Comparison of ENCODE assay signal across 12 cellular contexts in the genomic region with DNA sequence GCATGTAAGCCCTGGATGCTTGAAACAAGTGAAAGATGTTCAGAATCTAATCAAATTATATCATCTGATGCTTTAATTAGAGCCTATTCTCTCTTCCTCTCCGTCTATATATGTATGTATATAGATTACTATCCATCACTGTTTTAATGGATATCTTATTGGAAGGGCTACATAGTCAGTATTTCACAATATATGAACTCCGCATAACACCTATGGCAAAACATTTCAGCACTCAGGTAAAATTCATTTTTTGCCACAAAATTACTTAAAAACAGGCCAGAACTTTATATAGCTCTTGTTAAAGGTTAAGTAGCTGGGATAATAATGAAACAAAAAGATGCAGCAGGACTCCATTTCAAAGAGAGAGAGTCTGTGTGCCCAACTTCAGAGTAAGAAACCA. TPM values are rescaled to one million over a fixed set of nuclear protein-coding genes. Genes with fewer than 3 reads are reported as not detected.
DNase-seq lines count a peak whose midpoint lies in the region; ATAC-seq, FAIRE-seq and TF ChIP-seq lines count a peak whose summit lies in the region.
"Had no signal": no experiment of that assay in that cellular context is flagged by ENCODE, and none has a peak within 500 bp of the region (broad histone marks: within the 10 kb centered on the region; RNA-seq: fewer than 3 reads in every experiment).

No MANE protein-coding gene starts in this region.

- TF ChIP-seq CTCF in dorsolateral prefrontal cortex (IDR thresholded peaks at IDR 0.05 in 54 of 56, conservative IDR thresholded peaks at IDR 0.05 in 2 of 56; ENCODE audit: low read depth in 1 of 56, partially characterized antibody in 56 of 56) (no peak), sigmoid colon (IDR thresholded peaks at IDR 0.05) (no peak)

- no peaks in the 10 kb centered on the region for H3K9me3 ChIP-seq in CD8-positive, alpha-beta memory T cell (ENCODE audit: low read length)
- no peaks in the 10 kb centered on the region for H3K9me3 ChIP-seq in sigmoid colon
- H3K9me3 ChIP-seq: SK-N-SH, tibial nerve had no signal

- no peak for ATAC-seq in SK-N-SH treated with all-trans-retinoic acid at 6 μM for 48 hours

- H3K4me1 ChIP-seq in CD8-positive, alpha-beta memory T cell (ENCODE audit: insufficient read depth, low read length) = peaks cover 25% of the 10 kb centered on the region
- peaks cover 0 to 39% (median 33%) of the 10 kb centered on the region in 4 donors for H3K4me1 ChIP-seq in sigmoid colon

- WGBS in sigmoid colon, 2 donors = 95 to 97% methylated on average over 2 of the region's 2 CpGs

- H3K27ac ChIP-seq in CD8-positive, alpha-beta memory T cell (ENCODE audit: low read depth, low read length) = no peak overlapping the region
- H3K27ac ChIP-seq in dorsolateral prefrontal cortex = peak overlapping the region in 22 of 59 donors; percentile 91 to 99 (median 98)
- peak overlapping the region; percentile 97 to 98 (median 98) for H3K27ac ChIP-seq in sigmoid colon

- TF ChIP-seq POLR2A in sigmoid colon (IDR thresholded peaks at IDR 0.05) (no peak), H54 (IDR thresholded peaks at IDR 0.05; ENCODE audit: low read depth, low read length) (no peak)

- intact Hi-C loops in dorsolateral prefrontal cortex (cut with DNase I) = no loop called here
- intact Hi-C loops in sigmoid colon (cut with DNase I) = no loop called here

- peaks cover 0 to 3% of the 10 kb centered on the region in 2 donors for H3K27me3 Mint-ChIP-seq in CD8-positive, alpha-beta memory T cell
- no peaks in the 10 kb centered on the region for H3K27me3 Mint-ChIP-seq in IgD-negative memory B cell
- H3K27me3 Mint-ChIP-seq: central memory CD8-positive, alpha-beta T cell had no signal

- no peak for DNase-seq in CD8-positive, alpha-beta memory T cell
- DNase-seq in dorsolateral prefrontal cortex = no peak
- no peak for DNase-seq in sigmoid colon
- no peak for DNase-seq in H54 (ENCODE audit: insufficient read length, low spot score)
- no peak for DNase-seq in NOMO-1 treated with dmso at 0.1 percent for 144 hours (lab: John Stamatoyannopoulos, UW; ENCODE audit: unreplicated experiment)
- DNase-seq: GOT3, SK-N-SH had no signal

- peaks cover 0 to 23% (median 11%) of the 10 kb centered on the region in 3 donors for H3K36me3 Mint-ChIP-seq in CD8-positive, alpha-beta memory T cell
- peaks cover 2% of the 10 kb centered on the region for H3K36me3 Mint-ChIP-seq in IgD-negative memory B cell

- peaks cover 27 to 35% (median 31%) of the 10 kb centered on the region in 3 donors for H3K4me1 Mint-ChIP-seq in CD8-positive, alpha-beta memory T cell
- H3K4me1 Mint-ChIP-seq in IgD-negative memory B cell = peaks cover 17 to 27% (median 27%) of the 10 kb centered on the region in 3 donors

- CTCF ChIA-PET in CD8-positive, alpha-beta memory T cell (lab: Charles Lee) = interaction anchor here (0.7 kb wide), 1 partner anchor 72 kb away, joined by 3 read pairs; no protein-coding TSS in a partner anchor

- no peaks in the 10 kb centered on the region for H3K27me3 ChIP-seq in CD8-positive, alpha-beta memory T cell (ENCODE audit: insufficient read depth, low read length, poor library complexity, severe bottlenecking)
- H3K27me3 ChIP-seq in dorsolateral prefrontal cortex (no peaks in the 10 kb centered on the region), sigmoid colon (no peaks in the 10 kb centered on the region)
- H3K27me3 ChIP-seq: tibial nerve had no signal

- no peak overlapping the region for H3K4me3 ChIP-seq in CD8-positive, alpha-beta memory T cell (ENCODE audit: low read length)
- peak overlapping the region in 31 of 59 donors; percentile 75 to 98 (median 89) for H3K4me3 ChIP-seq in dorsolateral prefrontal cortex
- H3K4me3 ChIP-seq in sigmoid colon = peak overlapping the region in 2 of 4 donors; percentile 88 to 93

- no peak for FAIRE-seq in H54 (lab: Jason Lieb, UNC)
- FAIRE-seq: kidney had no signal

- H3K9me3 Mint-ChIP-seq in CD8-positive, alpha-beta memory T cell = no peaks in the 10 kb centered on the region
- H3K9me3 Mint-ChIP-seq in IgD-negative memory B cell = no peaks in the 10 kb centered on the region
- H3K9me3 Mint-ChIP-seq: central memory CD8-positive, alpha-beta T cell had no signal

- POLR2A ChIA-PET in CD8-positive, alpha-beta memory T cell (lab: Charles Lee) = interaction anchor here (1.7 kb wide), 1 partner anchor 24 kb away, joined by 5 read pairs; no protein-coding TSS in a partner anchor

- H3K27ac Mint-ChIP-seq in CD8-positive, alpha-beta memory T cell = peak overlapping the region in 4 of 8 donors; percentile 6 to 96 (median 44)
- peak overlapping the region in 2 of 3 donors; percentile 76 to 98 for H3K27ac Mint-ChIP-seq in IgD-negative memory B cell

- TF ChIP-seq EP300 in sigmoid colon (IDR thresholded peaks at IDR 0.05) = no peak

- peak overlapping the region in 5 of 7 donors; percentile 51 to 96 (median 89) for H3K4me3 Mint-ChIP-seq in CD8-positive, alpha-beta memory T cell
- H3K4me3 Mint-ChIP-seq in IgD-negative memory B cell = peak overlapping the region in 3 of 4 donors; percentile 94 to 99 (median 95)

- peaks cover 12% of the 10 kb centered on the region for H3K36me3 ChIP-seq in CD8-positive, alpha-beta memory T cell (ENCODE audit: insufficient read depth, low read length)
- H3K36me3 ChIP-seq in sigmoid colon = peaks cover 0 to 16% (median 2%) of the 10 kb centered on the region in 4 donors

TF ChIP-seq in SK-N-SH treated with all-trans-retinoic acid at 6 μM for 48 hours, 23 proteins besides CTCF, POLR2A, EP300 and RAD21 (continues in another document):
- TF ChIP-seq ARNTL (CRISPR knock-in tag; IDR thresholded peaks at IDR 0.05; ENCODE audit: borderline replicate concordance, low read depth) (no peak), BACH2 (CRISPR knock-in tag; IDR thresholded peaks at IDR 0.05; ENCODE audit: borderline replicate concordance) (no peak), ZNF8 (CRISPR knock-in tag; IDR thresholded peaks at IDR 0.05) (no peak), RARB (CRISPR knock-in tag; IDR thresholded peaks at IDR 0.05) (no peak), OSR1 (CRISPR knock-in tag; IDR thresholded peaks at IDR 0.05) (no peak), PPARA (CRISPR knock-in tag; IDR thresholded peaks at IDR 0.05; ENCODE audit: borderline replicate concordance) (no peak), ZFP30 (CRISPR knock-in tag; IDR thresholded peaks at IDR 0.05) (no peak)
- TF ChIP-seq, protein P1, sequence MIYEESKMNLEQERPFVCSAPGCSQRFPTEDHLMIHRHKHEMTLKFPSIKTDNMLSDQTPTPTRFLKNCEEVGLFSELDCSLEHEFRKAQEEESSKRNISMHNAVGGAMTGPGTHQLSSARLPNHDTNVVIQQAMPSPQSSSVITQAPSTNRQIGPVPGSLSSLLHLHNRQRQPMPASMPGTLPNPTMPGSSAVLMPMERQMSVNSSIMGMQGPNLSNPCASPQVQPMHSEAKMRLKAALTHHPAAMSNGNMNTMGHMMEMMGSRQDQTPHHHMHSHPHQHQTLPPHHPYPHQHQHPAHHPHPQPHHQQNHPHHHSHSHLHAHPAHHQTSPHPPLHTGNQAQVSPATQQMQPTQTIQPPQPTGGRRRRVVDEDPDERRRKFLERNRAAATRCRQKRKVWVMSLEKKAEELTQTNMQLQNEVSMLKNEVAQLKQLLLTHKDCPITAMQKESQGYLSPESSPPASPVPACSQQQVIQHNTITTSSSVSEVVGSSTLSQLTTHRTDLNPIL (CRISPR knock-in tag; IDR thresholded peaks at IDR 0.05; ENCODE audit: low read depth) = no peak
- TF ChIP-seq, protein P2, sequence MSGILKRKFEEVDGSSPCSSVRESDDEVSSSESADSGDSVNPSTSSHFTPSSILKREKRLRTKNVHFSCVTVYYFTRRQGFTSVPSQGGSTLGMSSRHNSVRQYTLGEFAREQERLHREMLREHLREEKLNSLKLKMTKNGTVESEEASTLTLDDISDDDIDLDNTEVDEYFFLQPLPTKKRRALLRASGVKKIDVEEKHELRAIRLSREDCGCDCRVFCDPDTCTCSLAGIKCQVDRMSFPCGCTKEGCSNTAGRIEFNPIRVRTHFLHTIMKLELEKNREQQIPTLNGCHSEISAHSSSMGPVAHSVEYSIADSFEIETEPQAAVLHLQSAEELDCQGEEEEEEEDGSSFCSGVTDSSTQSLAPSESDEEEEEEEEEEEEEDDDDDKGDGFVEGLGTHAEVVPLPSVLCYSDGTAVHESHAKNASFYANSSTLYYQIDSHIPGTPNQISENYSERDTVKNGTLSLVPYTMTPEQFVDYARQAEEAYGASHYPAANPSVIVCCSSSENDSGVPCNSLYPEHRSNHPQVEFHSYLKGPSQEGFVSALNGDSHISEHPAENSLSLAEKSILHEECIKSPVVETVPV (CRISPR knock-in tag; IDR thresholded peaks at IDR 0.05) = no peak

RNA-seq across cellular contexts. Expression of a gene that starts 1.2 kb away (rescaled TPM):
- 1 to 10 TPM; 1.5 to 1.9 TPM for total RNA-seq in CD8-positive, alpha-beta memory T cell
- not detected for polyA plus RNA-seq in CD8-positive, alpha-beta memory T cell
- polyA plus RNA-seq in IgD-negative memory B cell = 0.15 TPM
- 10 to 100 TPM in 20 of 120 experiments, 1 to 10 TPM in 100; 3.6 to 14.0 (median 7.5) TPM for total RNA-seq in dorsolateral prefrontal cortex
- total RNA-seq in sigmoid colon = 1 to 10 TPM; 2.9 to 8.3 (median 4.6) TPM
- under 1 TPM in 1 of 3 donors, not detected in 2; 0.85 TPM for polyA plus RNA-seq in sigmoid colon

RNA-seq across cellular contexts. Expression of a gene that starts 1.4 kb away (rescaled TPM):
- total RNA-seq in CD8-positive, alpha-beta memory T cell = 10 to 100 TPM; 48.4 to 48.5 TPM
- polyA plus RNA-seq in CD8-positive, alpha-beta memory T cell = 58.0 TPM
- polyA plus RNA-seq in IgD-negative memory B cell (58.7 TPM), sigmoid colon (10 to 100 TPM; 25.1 to 25.2 (median 25.2) TPM)
- total RNA-seq in dorsolateral prefrontal cortex (10 to 100 TPM; 39.3 to 68.9 (median 53.3) TPM), sigmoid colon (10 to 100 TPM; 62.6 to 86.1 (median 76.7) TPM)

RNA-seq across cellular contexts. Expression of a gene that starts 26.1 kb away (rescaled TPM):
- total RNA-seq in CD8-positive, alpha-beta memory T cell = 1 to 10 TPM; 3.1 to 3.4 TPM
- polyA plus RNA-seq in CD8-positive, alpha-beta memory T cell = 3.8 TPM
- polyA plus RNA-seq in IgD-negative memory B cell (4.5 TPM), sigmoid colon (1 to 10 TPM; 1.2 to 5.2 (median 3.6) TPM)
- total RNA-seq in dorsolateral prefrontal cortex (1 to 10 TPM in 116 of 120 experiments, under 1 TPM in 4; 0.76 to 7.8 (median 3.0) TPM), sigmoid colon (10 to 100 TPM; 19.9 to 26.7 (median 22.6) TPM)

RNA-seq across cellular contexts. Expression of a gene that starts 27.9 kb away (rescaled TPM):
- total RNA-seq in CD8-positive, alpha-beta memory T cell = 10 to 100 TPM; 25.1 to 28.1 TPM
- 34.9 TPM for polyA plus RNA-seq in CD8-positive, alpha-beta memory T cell
- polyA plus RNA-seq in IgD-negative memory B cell (36.5 TPM), sigmoid colon (1 to 10 TPM; 1.8 to 4.2 (median 2.3) TPM)
- total RNA-seq in dorsolateral prefrontal cortex (10 to 100 TPM; 23.8 to 61.8 (median 37.5) TPM), sigmoid colon (10 to 100 TPM; 13.0 to 22.5 (median 19.7) TPM)
